23 cellular contexts compared by ENCODE assay signal in genomic region chr16:898761-899677, GRCh38.
A peak's percentile ranks its signal among the peaks of the same experiment; 100 is the strongest.
DNase-seq lines count a peak whose midpoint lies in the region; ATAC-seq, FAIRE-seq and TF ChIP-seq lines count a peak whose summit lies in the region.
"Had no signal": no experiment of that assay in that cellular context is flagged by ENCODE, and none has a peak within 500 bp of the region (broad histone marks: within the 10 kb centered on the region; RNA-seq: fewer than 3 reads in every experiment).

No MANE protein-coding gene starts in this region.

- TF ChIP-seq CTCF in heart left ventricle (IDR thresholded peaks at IDR 0.05): no peak
- TF ChIP-seq CTCF in right atrium auricular region (IDR thresholded peaks at IDR 0.05): no peak
- TF ChIP-seq CTCF in kidney (IDR thresholded peaks at IDR 0.05; ENCODE audit: borderline replicate concordance, extremely low read depth, insufficient read depth): no peak

- no peaks in the 10 kb centered on the region for H3K9me3 Mint-ChIP-seq in stimulated activated effector memory CD8-positive, alpha-beta T cell treated with anti-CD3 and anti-CD28 coated beads, Interleukin-12 subunit alpha, Interleukin-12 subunit beta, amount 100 ng/mL, for 72 hours
- H3K9me3 Mint-ChIP-seq: CD4-positive, CD25-positive, alpha-beta regulatory T cell had no signal

- peak overlapping the region; percentile 29 for H3K27ac Mint-ChIP-seq in stimulated activated effector memory CD8-positive, alpha-beta T cell treated with anti-CD3 and anti-CD28 coated beads, Interleukin-12 subunit alpha, Interleukin-12 subunit beta, amount 100 ng/mL, for 72 hours

- H3K4me1 Mint-ChIP-seq in stimulated activated effector memory CD8-positive, alpha-beta T cell treated with anti-CD3 and anti-CD28 coated beads, Interleukin-12 subunit alpha, Interleukin-12 subunit beta, amount 100 ng/mL, for 72 hours: no peaks in the 10 kb centered on the region

- intact Hi-C loops in heart left ventricle (cut with DNase I) (loop anchor here in 1 of 10 donors (10.0 kb wide), 1 partner anchor 74 kb away; no protein-coding TSS in a partner anchor), kidney (cut with DNase I) (no loop called here)

- 90 to 93% (median 91%) methylated on average over 36 to 39 of the region's 39 CpGs for WGBS in heart left ventricle, 4 donors

- H3K27ac ChIP-seq in heart left ventricle: no peak overlapping the region
- no peak overlapping the region for H3K27ac ChIP-seq in right atrium auricular region
- no peak overlapping the region for H3K27ac ChIP-seq in kidney (ENCODE audit: low read depth in 2 of 2, low read length in 2 of 2)
- H3K27ac ChIP-seq: HL-60, RWPE1 had no signal

- no peak overlapping the region for H3K4me3 Mint-ChIP-seq in stimulated activated effector memory CD8-positive, alpha-beta T cell treated with anti-CD3 and anti-CD28 coated beads, Interleukin-12 subunit alpha, Interleukin-12 subunit beta, amount 100 ng/mL, for 72 hours
- H3K4me3 Mint-ChIP-seq: CD4-positive, CD25-positive, alpha-beta regulatory T cell had no signal

- H3K27me3 ChIP-seq in heart left ventricle (no peaks in the 10 kb centered on the region), right atrium auricular region (no peaks in the 10 kb centered on the region)
- H3K27me3 ChIP-seq: MG63 had no signal

- no peak overlapping the region for H3K9ac ChIP-seq in kidney (ENCODE audit: low read length in 2 of 2)

- H3K4me3 ChIP-seq in heart left ventricle (no peak overlapping the region), right atrium auricular region (no peak overlapping the region), kidney (ENCODE audit: low read length in 2 of 2) (no peak overlapping the region)
- H3K4me3 ChIP-seq: K562, MG63 had no signal

- H3K4me1 ChIP-seq in heart left ventricle: no peaks in the 10 kb centered on the region
- no peaks in the 10 kb centered on the region for H3K4me1 ChIP-seq in right atrium auricular region
- H3K4me1 ChIP-seq in kidney (ENCODE audit: control insufficient read depth in 1 of 2, insufficient read depth in 1 of 2, low read depth in 1 of 2, low read length in 2 of 2): no peaks in the 10 kb centered on the region

- ATAC-seq in heart left ventricle (no peak), HG02588 (IDR thresholded peaks at IDR 0.05; ENCODE audit: unreplicated experiment) (no peak)
- no peak for ATAC-seq in stimulated activated effector memory CD8-positive, alpha-beta T cell treated with anti-CD3 and anti-CD28 coated beads, Interleukin-12 subunit alpha, Interleukin-12 subunit beta, amount 100 ng/mL, for 72 hours
- ATAC-seq: HepG2, K562 had no signal

- TF ChIP-seq POLR2A in heart left ventricle (IDR thresholded peaks at IDR 0.05): no peak

- FAIRE-seq in kidney (lab: Jason Lieb, UNC): no peak
- FAIRE-seq: A204.1, GM19239, H1, HepG2, K562 had no signal

- H3K36me3 ChIP-seq in heart left ventricle: peaks cover 0 to 5% (median 0%) of the 10 kb centered on the region in 9 donors
- H3K36me3 ChIP-seq in right atrium auricular region: no peaks in the 10 kb centered on the region
- H3K36me3 ChIP-seq in kidney (ENCODE audit: control insufficient read depth in 1 of 2, insufficient read depth in 2 of 2, low read length in 2 of 2): no peaks in the 10 kb centered on the region
- H3K36me3 ChIP-seq: MG63 had no signal

- H3K9me3 ChIP-seq in heart left ventricle (no peaks in the 10 kb centered on the region), right atrium auricular region (no peaks in the 10 kb centered on the region), kidney (ENCODE audit: control insufficient read depth in 1 of 2, low read length in 2 of 2) (no peaks in the 10 kb centered on the region)
- H3K9me3 ChIP-seq: MG63 had no signal

- DNase-seq in heart left ventricle: peak in 3 of 5 donors; percentile 6 to 40 (median 15)
- no peak for DNase-seq in right atrium auricular region (ENCODE audit: low spot score)
- peak; percentile 66 for DNase-seq in SK-N-DZ (ENCODE audit: low spot score)
- peak; percentile 51 for DNase-seq in kidney
- DNase-seq in stimulated activated effector memory CD8-positive, alpha-beta T cell treated with anti-CD3 and anti-CD28 coated beads, Interleukin-12 subunit alpha, Interleukin-12 subunit beta, amount 100 ng/mL, for 72 hours (ENCODE audit: low spot score in 2 of 2): no peak
- no peak for DNase-seq in iPS-NIHi7 (ENCODE audit: extremely low spot score)
- DNase-seq in NCI-H510A treated with DMSO at 0.1 percent for 48 hours (lab: John Stamatoyannopoulos, UW): no peak
- DNase-seq: CD4-positive, CD25-positive, alpha-beta regulatory T cell; EL; GF-D8; MG63; NCI-H1417; NCI-H187; NCI-H446 treated with DMSO at 0.1 percent for 48 hours; NCI-H69 had no signal

- H3K36me3 Mint-ChIP-seq in stimulated activated effector memory CD8-positive, alpha-beta T cell treated with anti-CD3 and anti-CD28 coated beads, Interleukin-12 subunit alpha, Interleukin-12 subunit beta, amount 100 ng/mL, for 72 hours: peaks cover 5% of the 10 kb centered on the region

Comparison
In these comparisons a context has a peak if more than half of its experiments do, and no peak if none do; other contexts are left out.
1. DNase-seq: peak in heart left ventricle (3 of 5), SK-N-DZ (single experiment) and kidney (single experiment); none in right atrium auricular region (single experiment), stimulated activated effector memory CD8-positive, alpha-beta T cell treated with anti-CD3 and anti-CD28 coated beads, Interleukin-12 subunit alpha, Interleukin-12 subunit beta, amount 100 ng/mL, for 72 hours (0 of 2), iPS-NIHi7 (single experiment) and NCI-H510A treated with DMSO at 0.1 percent for 48 hours (single experiment).